Comparison of ENCODE assay signal across 9 cellular contexts in the genomic region with DNA sequence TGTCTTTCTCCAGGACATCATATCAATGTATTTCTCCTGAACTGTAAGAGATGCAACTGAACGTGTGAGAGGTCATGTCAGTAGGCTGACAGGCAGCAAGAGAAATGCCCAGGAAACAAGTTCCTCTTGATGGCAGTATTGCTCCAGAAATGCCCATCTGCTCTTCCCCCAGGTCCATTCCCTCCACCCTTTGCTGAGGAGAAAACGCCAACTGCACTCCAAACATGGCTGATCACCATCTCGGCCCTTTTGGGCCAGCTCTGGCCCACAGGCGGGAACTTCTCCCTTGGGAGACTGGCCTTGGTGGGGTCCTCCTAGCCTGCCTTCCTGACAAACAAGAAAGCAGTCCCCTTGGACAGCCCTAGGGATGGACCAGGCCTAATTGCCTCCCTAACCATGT.
DNase-seq lines count a peak whose midpoint lies in the region; ATAC-seq and TF ChIP-seq lines count a peak whose summit lies in the region.
"Had no signal": no experiment of that assay in that cellular context is flagged by ENCODE, and none has a peak within 500 bp of the region (broad histone marks: within the 10 kb centered on the region; RNA-seq: fewer than 3 reads in every experiment).

No MANE protein-coding gene starts in this region.

- H3K36me3 ChIP-seq in Karpas-422 (ENCODE audit: insufficient read depth, low read length) (no peaks in the 10 kb centered on the region), neuron (ENCODE audit: insufficient read depth, low read length) (no peaks in the 10 kb centered on the region)

- no peak overlapping the region for H3K27ac Mint-ChIP-seq in stimulated activated effector memory CD8-positive, alpha-beta T cell treated with anti-CD3 and anti-CD28 coated beads, Interleukin-12 subunit alpha, Interleukin-12 subunit beta, amount 100 ng/mL, for 72 hours
- no peak overlapping the region for H3K27ac Mint-ChIP-seq in WTC11

- peak; percentile 26 for TF ChIP-seq CTCF in GM13976 (IDR thresholded peaks at IDR 0.05; ENCODE audit: borderline replicate concordance, control extremely low read depth, extremely low read depth, insufficient read depth, missing control alignments)
- TF ChIP-seq CTCF in WI38 (IDR thresholded peaks at IDR 0.05; ENCODE audit: low read depth, low read length): peak; percentile 20; the same call in 1 of the 2 replicates
- TF ChIP-seq CTCF in WTC11 (IDR thresholded peaks at IDR 0.05): no peak

- H4K20me1 ChIP-seq in Karpas-422 (ENCODE audit: insufficient read depth, low read depth, low read length): no peaks in the 10 kb centered on the region

- H3K4me1 ChIP-seq in Karpas-422 (ENCODE audit: low read length) (peaks cover 64% of the 10 kb centered on the region), neuron (ENCODE audit: insufficient read depth, low read length) (peaks cover 9% of the 10 kb centered on the region)

- H3K4me1 Mint-ChIP-seq in stimulated activated effector memory CD8-positive, alpha-beta T cell treated with anti-CD3 and anti-CD28 coated beads, Interleukin-12 subunit alpha, Interleukin-12 subunit beta, amount 100 ng/mL, for 72 hours: no peaks in the 10 kb centered on the region
- H3K4me1 Mint-ChIP-seq in WTC11: peaks cover 17% of the 10 kb centered on the region

- POLR2A ChIA-PET in WTC11 (lab: Charles Lee): no interaction called here

- no peaks in the 10 kb centered on the region for H3K79me2 ChIP-seq in Karpas-422 (ENCODE audit: low read length)

- in situ Hi-C loops in GM13976 (cut with MboI; ENCODE audit: low sequenced_read_pairs, unreplicated experiment): no loop called here

- H3K36me3 Mint-ChIP-seq in stimulated activated effector memory CD8-positive, alpha-beta T cell treated with anti-CD3 and anti-CD28 coated beads, Interleukin-12 subunit alpha, Interleukin-12 subunit beta, amount 100 ng/mL, for 72 hours: no peaks in the 10 kb centered on the region
- H3K36me3 Mint-ChIP-seq in WTC11: peaks cover 30% of the 10 kb centered on the region

- ATAC-seq in stimulated activated effector memory CD8-positive, alpha-beta T cell treated with anti-CD3 and anti-CD28 coated beads, Interleukin-12 subunit alpha, Interleukin-12 subunit beta, amount 100 ng/mL, for 72 hours: no peak
- ATAC-seq in GM19035 (IDR thresholded peaks at IDR 0.05; ENCODE audit: unreplicated experiment) (no peak), WTC11 (no peak)

- CTCF ChIA-PET in WTC11 (lab: Charles Lee): no interaction called here

- H3K4me2 ChIP-seq in Karpas-422 (ENCODE audit: low read depth, low read length, poor library complexity, severe bottlenecking): peak overlapping the region; percentile 61
- H3K4me2 ChIP-seq: KMS-11 had no signal

- H3K9me3 Mint-ChIP-seq in stimulated activated effector memory CD8-positive, alpha-beta T cell treated with anti-CD3 and anti-CD28 coated beads, Interleukin-12 subunit alpha, Interleukin-12 subunit beta, amount 100 ng/mL, for 72 hours: peaks cover 11% of the 10 kb centered on the region
- no peaks in the 10 kb centered on the region for H3K9me3 Mint-ChIP-seq in WTC11

- peak overlapping the region; percentile 61 for H3K9ac ChIP-seq in Karpas-422 (ENCODE audit: low read length)
- H3K9ac ChIP-seq: KMS-11 had no signal

- H3K27me3 ChIP-seq in Karpas-422 (ENCODE audit: low read length) (no peaks in the 10 kb centered on the region), neuron (ENCODE audit: insufficient read depth, low read length) (no peaks in the 10 kb centered on the region)

- no peaks in the 10 kb centered on the region for H3K27me3 Mint-ChIP-seq in WTC11 (ENCODE audit: low read depth)

- no peak for DNase-seq in GM13976 (ENCODE audit: low spot score)
- peak; percentile 91 for DNase-seq in Karpas-422
- DNase-seq in Kasumi-1 (lab: John Stamatoyannopoulos, UW): no peak
- DNase-seq in stimulated activated effector memory CD8-positive, alpha-beta T cell treated with anti-CD3 and anti-CD28 coated beads, Interleukin-12 subunit alpha, Interleukin-12 subunit beta, amount 100 ng/mL, for 72 hours (ENCODE audit: low spot score in 2 of 2): no peak
- no peak for DNase-seq in WTC11 (ENCODE audit: low spot score)

- no peak overlapping the region; the same call in 1 of the 2 replicates for H2AFZ ChIP-seq in Karpas-422 (ENCODE audit: low read length)
- no peak overlapping the region for H2AFZ ChIP-seq in neuron (ENCODE audit: low read depth, low read length)

- peak overlapping the region; percentile 84 for H3K27ac ChIP-seq in Karpas-422 (ENCODE audit: low read length)
- H3K27ac ChIP-seq: KMS-11 had no signal

- no peaks in the 10 kb centered on the region for H3K9me3 ChIP-seq in Karpas-422 (ENCODE audit: low read length)
- H3K9me3 ChIP-seq in neuron (ENCODE audit: low read length): peaks cover 3% of the 10 kb centered on the region

- H3K9me2 ChIP-seq in Karpas-422 (replicated peaks; ENCODE audit: insufficient read depth, low read length): no peaks in the 10 kb centered on the region

- no peak overlapping the region for H3K4me3 Mint-ChIP-seq in stimulated activated effector memory CD8-positive, alpha-beta T cell treated with anti-CD3 and anti-CD28 coated beads, Interleukin-12 subunit alpha, Interleukin-12 subunit beta, amount 100 ng/mL, for 72 hours
- H3K4me3 Mint-ChIP-seq in WTC11: no peak overlapping the region

- H3K4me3 ChIP-seq in Karpas-422 (ENCODE audit: low read length) (peak overlapping the region; percentile 52), WI38 (ENCODE audit: low read depth, low read length) (no peak overlapping the region), neuron (ENCODE audit: low read length) (peak overlapping the region; percentile 35)

TF ChIP-seq in WTC11, 78 proteins besides CTCF, POLR2A, EP300 and RAD21 (continues in another document):
- TF ChIP-seq CREB1 (CRISPR knock-in tag; IDR thresholded peaks at IDR 0.05): no peak
- TF ChIP-seq, protein P1, sequence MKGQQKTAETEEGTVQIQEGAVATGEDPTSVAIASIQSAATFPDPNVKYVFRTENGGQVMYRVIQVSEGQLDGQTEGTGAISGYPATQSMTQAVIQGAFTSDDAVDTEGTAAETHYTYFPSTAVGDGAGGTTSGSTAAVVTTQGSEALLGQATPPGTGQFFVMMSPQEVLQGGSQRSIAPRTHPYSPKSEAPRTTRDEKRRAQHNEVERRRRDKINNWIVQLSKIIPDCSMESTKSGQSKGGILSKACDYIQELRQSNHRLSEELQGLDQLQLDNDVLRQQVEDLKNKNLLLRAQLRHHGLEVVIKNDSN (CRISPR knock-in tag; IDR thresholded peaks at IDR 0.05): no peak
- no peak for TF ChIP-seq MYBL2 (CRISPR knock-in tag; IDR thresholded peaks at IDR 0.05)
- TF ChIP-seq GRHL2 (CRISPR knock-in tag; IDR thresholded peaks at IDR 0.05; ENCODE audit: insufficient replicate concordance, severe bottlenecking): no peak
- TF ChIP-seq, protein P2, sequence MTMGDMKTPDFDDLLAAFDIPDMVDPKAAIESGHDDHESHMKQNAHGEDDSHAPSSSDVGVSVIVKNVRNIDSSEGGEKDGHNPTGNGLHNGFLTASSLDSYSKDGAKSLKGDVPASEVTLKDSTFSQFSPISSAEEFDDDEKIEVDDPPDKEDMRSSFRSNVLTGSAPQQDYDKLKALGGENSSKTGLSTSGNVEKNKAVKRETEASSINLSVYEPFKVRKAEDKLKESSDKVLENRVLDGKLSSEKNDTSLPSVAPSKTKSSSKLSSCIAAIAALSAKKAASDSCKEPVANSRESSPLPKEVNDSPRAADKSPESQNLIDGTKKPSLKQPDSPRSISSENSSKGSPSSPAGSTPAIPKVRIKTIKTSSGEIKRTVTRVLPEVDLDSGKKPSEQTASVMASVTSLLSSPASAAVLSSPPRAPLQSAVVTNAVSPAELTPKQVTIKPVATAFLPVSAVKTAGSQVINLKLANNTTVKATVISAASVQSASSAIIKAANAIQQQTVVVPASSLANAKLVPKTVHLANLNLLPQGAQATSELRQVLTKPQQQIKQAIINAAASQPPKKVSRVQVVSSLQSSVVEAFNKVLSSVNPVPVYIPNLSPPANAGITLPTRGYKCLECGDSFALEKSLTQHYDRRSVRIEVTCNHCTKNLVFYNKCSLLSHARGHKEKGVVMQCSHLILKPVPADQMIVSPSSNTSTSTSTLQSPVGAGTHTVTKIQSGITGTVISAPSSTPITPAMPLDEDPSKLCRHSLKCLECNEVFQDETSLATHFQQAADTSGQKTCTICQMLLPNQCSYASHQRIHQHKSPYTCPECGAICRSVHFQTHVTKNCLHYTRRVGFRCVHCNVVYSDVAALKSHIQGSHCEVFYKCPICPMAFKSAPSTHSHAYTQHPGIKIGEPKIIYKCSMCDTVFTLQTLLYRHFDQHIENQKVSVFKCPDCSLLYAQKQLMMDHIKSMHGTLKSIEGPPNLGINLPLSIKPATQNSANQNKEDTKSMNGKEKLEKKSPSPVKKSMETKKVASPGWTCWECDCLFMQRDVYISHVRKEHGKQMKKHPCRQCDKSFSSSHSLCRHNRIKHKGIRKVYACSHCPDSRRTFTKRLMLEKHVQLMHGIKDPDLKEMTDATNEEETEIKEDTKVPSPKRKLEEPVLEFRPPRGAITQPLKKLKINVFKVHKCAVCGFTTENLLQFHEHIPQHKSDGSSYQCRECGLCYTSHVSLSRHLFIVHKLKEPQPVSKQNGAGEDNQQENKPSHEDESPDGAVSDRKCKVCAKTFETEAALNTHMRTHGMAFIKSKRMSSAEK (CRISPR knock-in tag; IDR thresholded peaks at IDR 0.05; ENCODE audit: borderline replicate concordance): no peak
- no peak for TF ChIP-seq FOXK1 (CRISPR knock-in tag; IDR thresholded peaks at IDR 0.05)
- TF ChIP-seq, protein P3, sequence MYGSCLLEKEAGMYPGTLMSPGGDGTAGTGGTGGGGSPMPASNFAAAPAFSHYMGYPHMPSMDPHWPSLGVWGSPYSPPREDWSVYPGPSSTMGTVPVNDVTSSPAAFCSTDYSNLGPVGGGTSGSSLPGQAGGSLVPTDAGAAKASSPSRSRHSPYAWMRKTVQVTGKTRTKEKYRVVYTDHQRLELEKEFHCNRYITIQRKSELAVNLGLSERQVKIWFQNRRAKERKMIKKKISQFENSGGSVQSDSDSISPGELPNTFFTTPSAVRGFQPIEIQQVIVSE (CRISPR knock-in tag; IDR thresholded peaks at IDR 0.05; ENCODE audit: borderline replicate concordance): no peak
- TF ChIP-seq JUN (CRISPR knock-in tag; IDR thresholded peaks at IDR 0.05): no peak
- TF ChIP-seq ZNF232 (CRISPR knock-in tag; IDR thresholded peaks at IDR 0.05): no peak
- no peak for TF ChIP-seq TEAD1 (CRISPR knock-in tag; IDR thresholded peaks at IDR 0.05)
- TF ChIP-seq ESRRA (CRISPR knock-in tag; IDR thresholded peaks at IDR 0.05; ENCODE audit: borderline replicate concordance): no peak
- TF ChIP-seq, protein P4, sequence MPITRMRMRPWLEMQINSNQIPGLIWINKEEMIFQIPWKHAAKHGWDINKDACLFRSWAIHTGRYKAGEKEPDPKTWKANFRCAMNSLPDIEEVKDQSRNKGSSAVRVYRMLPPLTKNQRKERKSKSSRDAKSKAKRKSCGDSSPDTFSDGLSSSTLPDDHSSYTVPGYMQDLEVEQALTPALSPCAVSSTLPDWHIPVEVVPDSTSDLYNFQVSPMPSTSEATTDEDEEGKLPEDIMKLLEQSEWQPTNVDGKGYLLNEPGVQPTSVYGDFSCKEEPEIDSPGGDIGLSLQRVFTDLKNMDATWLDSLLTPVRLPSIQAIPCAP (CRISPR knock-in tag; IDR thresholded peaks at IDR 0.05): no peak
